In the genomic region with DNA sequence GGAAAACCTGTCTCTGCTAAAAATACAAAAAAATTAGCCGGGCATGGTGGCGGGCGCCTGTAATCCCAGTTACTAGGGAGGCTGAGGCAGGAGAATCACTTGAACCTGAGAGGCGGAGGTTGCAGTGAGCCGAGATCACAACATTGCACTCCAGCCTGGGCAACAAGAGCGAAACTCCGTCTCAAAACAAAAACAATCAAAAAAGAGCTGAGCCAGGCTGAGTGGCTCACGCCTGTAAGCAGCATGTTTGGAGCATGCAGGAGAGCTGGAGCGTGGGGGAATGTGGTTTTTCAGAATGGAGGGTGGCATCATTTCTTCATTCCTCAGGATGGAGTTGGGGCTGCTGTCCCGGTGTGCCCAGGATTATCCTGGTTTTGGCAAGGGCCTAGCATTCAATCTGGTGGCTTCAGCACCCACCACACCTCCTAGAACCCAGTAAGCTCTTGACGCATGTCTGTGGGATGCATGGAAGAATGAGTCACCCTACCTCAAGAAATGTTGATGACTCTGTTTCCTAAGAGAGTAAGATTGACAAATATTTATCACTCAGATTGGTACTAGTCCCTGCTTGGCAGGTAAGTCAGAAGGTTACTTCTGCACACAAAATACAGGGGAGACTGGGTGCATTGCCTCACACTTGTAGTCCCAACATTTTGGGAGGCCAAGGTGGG, we compare ENCODE assay signal across 13 cellular contexts.
DNase-seq lines count a peak whose midpoint lies in the region; ATAC-seq and TF ChIP-seq lines count a peak whose summit lies in the region.
"Had no signal": no experiment of that assay in that cellular context is flagged by ENCODE, and none has a peak within 500 bp of the region (broad histone marks: within the 10 kb centered on the region; RNA-seq: fewer than 3 reads in every experiment).

No MANE protein-coding gene starts in this region.

- peak; percentile 8 for DNase-seq in T-helper 2 cell treated with Interferon-gamma antibody and Interleukin-4, amounts not matched to agents 5 μg/mL and 100 μg/mL, for 36 hours (ENCODE audit: low spot score)
- DNase-seq in T-helper 2 cell (no peak), M059J (ENCODE audit: low read depth) (peak; percentile 91), astrocyte of the hippocampus (ENCODE audit: low read depth, low spot score) (peak; percentile 73), non-pigmented ciliary epithelial cell (ENCODE audit: low read depth) (peak; percentile 44), NCI-H82 (lab: John Stamatoyannopoulos, UW) (no peak), BE2C (no peak)
- DNase-seq: 8988T; activated CD8-positive, alpha-beta memory T cell treated with anti-CD3 and anti-CD28 coated beads, Interleukin-2, amount 50 U/mL, for 4 hours; glutamatergic neuron; thyroid gland had no signal

- TF ChIP-seq CTCF in BE2C (IDR thresholded peaks at IDR 0.05; ENCODE audit: low read depth, low read length) = no peak

- peaks cover 14% of the 10 kb centered on the region for H3K4me1 Mint-ChIP-seq in T-helper 2 cell treated with Interferon-gamma antibody and Interleukin-4, amounts not matched to agents 5 μg/mL and 100 μg/mL, for 36 hours (ENCODE audit: low read depth)

- H3K4me1 ChIP-seq in BE2C = no peaks in the 10 kb centered on the region
- H3K4me1 ChIP-seq: thyroid gland had no signal

- H3K36me3 Mint-ChIP-seq in T-helper 2 cell treated with Interferon-gamma antibody and Interleukin-4, amounts not matched to agents 5 μg/mL and 100 μg/mL, for 36 hours (ENCODE audit: low read depth) = no peaks in the 10 kb centered on the region

- no peak for ATAC-seq in HG02588 (IDR thresholded peaks at IDR 0.05; ENCODE audit: unreplicated experiment)

- no peaks in the 10 kb centered on the region for H3K36me3 ChIP-seq in BE2C
- H3K36me3 ChIP-seq: thyroid gland had no signal

- H3K4me3 Mint-ChIP-seq in T-helper 2 cell treated with Interferon-gamma antibody and Interleukin-4, amounts not matched to agents 5 μg/mL and 100 μg/mL, for 36 hours = no peak overlapping the region

- H3K4me3 ChIP-seq in BE2C (ENCODE audit: low read depth, low read length) = no peak overlapping the region
- H3K4me3 ChIP-seq: thyroid gland had no signal

- no peaks in the 10 kb centered on the region for H3K9me3 Mint-ChIP-seq in T-helper 2 cell treated with Interferon-gamma antibody and Interleukin-4, amounts not matched to agents 5 μg/mL and 100 μg/mL, for 36 hours

- H3K27me3 ChIP-seq in BE2C = no peaks in the 10 kb centered on the region
- H3K27me3 ChIP-seq: thyroid gland had no signal

- no peaks in the 10 kb centered on the region for H3K9me3 ChIP-seq in BE2C
- H3K9me3 ChIP-seq: thyroid gland had no signal

- H3K27me3 Mint-ChIP-seq in T-helper 2 cell treated with Interferon-gamma antibody and Interleukin-4, amounts not matched to agents 5 μg/mL and 100 μg/mL, for 36 hours (ENCODE audit: low read depth) = peaks cover 11% of the 10 kb centered on the region

- H3K27ac Mint-ChIP-seq in T-helper 2 cell treated with Interferon-gamma antibody and Interleukin-4, amounts not matched to agents 5 μg/mL and 100 μg/mL, for 36 hours = no peak overlapping the region
- H3K27ac Mint-ChIP-seq: progenitor cell of endocrine pancreas had no signal

Comparison
In these comparisons a context has a peak if more than half of its experiments do, and no peak if none do; other contexts are left out.
1. DNase-seq: peak in T-helper 2 cell treated with Interferon-gamma antibody and Interleukin-4, amounts not matched to agents 5 μg/mL and 100 μg/mL, for 36 hours (single experiment), M059J (single experiment), astrocyte of the hippocampus (single experiment) and non-pigmented ciliary epithelial cell (single experiment); none in T-helper 2 cell (0 of 5), NCI-H82 (single experiment) and BE2C (single experiment).